Comparison of ENCODE assay signal across 22 cellular contexts in the genomic region with DNA sequence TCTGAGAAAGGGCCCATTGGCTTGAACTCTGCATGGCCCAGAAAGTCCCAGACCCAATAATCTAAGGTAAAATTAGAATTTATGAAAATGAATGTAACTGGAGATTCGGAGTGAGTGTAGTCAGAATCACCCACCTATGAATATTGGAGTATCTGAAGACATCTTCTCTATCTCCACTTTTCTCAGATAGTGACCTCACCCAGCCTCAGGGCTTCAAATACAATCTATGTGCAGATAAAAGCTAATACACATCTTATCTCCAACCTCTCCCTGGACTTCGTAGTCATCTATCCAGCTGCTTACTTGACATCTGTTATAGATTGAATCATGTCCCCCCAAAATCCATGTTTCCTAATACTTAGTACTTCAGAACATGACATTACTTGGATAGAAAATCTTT.
"Had no signal": no experiment of that assay in that cellular context is flagged by ENCODE, and none has a peak within 500 bp of the region (broad histone marks: within the 10 kb centered on the region; RNA-seq: fewer than 3 reads in every experiment).

No MANE protein-coding gene starts in this region.

- H3K27me3 ChIP-seq: colonic mucosa, dorsolateral prefrontal cortex, esophagus muscularis mucosa, esophagus squamous epithelium, foreskin keratinocyte, gastrocnemius medialis, gastroesophageal sphincter, heart left ventricle, heart right ventricle had no signal

- DNase-seq: colonic mucosa; cortex of kidney; dermis blood vessel endothelial cell; dorsolateral prefrontal cortex; effector CD4-positive, alpha-beta T cell; effector CD8-positive, alpha-beta T cell; effector memory CD4-positive, alpha-beta T cell; effector memory CD8-positive, alpha-beta T cell; endodermal cell; erythroblast; esophagus squamous epithelium; foreskin fibroblast; gastrocnemius medialis; glutamatergic neuron; head of caudate nucleus; heart left ventricle; heart right ventricle had no signal

- H3K9me3 ChIP-seq: colonic mucosa, esophagus muscularis mucosa, esophagus squamous epithelium, gastrocnemius medialis, gastroesophageal sphincter, heart right ventricle had no signal

- H3K36me3 ChIP-seq: colonic mucosa, esophagus muscularis mucosa, esophagus squamous epithelium, gastrocnemius medialis, gastroesophageal sphincter, heart left ventricle, heart right ventricle had no signal

- H3K4me3 ChIP-seq: colonic mucosa, coronary artery, dorsolateral prefrontal cortex, esophagus muscularis mucosa, esophagus squamous epithelium, gastrocnemius medialis, gastroesophageal sphincter, heart left ventricle, heart right ventricle had no signal

- H3K27ac ChIP-seq: colonic mucosa, coronary artery, dorsolateral prefrontal cortex, epithelial cell of prostate, esophagus muscularis mucosa, esophagus squamous epithelium, foreskin keratinocyte, gastrocnemius medialis, gastroesophageal sphincter, heart left ventricle, heart right ventricle had no signal

- H3K4me1 ChIP-seq: colonic mucosa, esophagus muscularis mucosa, foreskin keratinocyte, gastrocnemius medialis, gastroesophageal sphincter, heart left ventricle, heart right ventricle had no signal
